Comparison of ENCODE assay signal across 9 cellular contexts in the genomic region with DNA sequence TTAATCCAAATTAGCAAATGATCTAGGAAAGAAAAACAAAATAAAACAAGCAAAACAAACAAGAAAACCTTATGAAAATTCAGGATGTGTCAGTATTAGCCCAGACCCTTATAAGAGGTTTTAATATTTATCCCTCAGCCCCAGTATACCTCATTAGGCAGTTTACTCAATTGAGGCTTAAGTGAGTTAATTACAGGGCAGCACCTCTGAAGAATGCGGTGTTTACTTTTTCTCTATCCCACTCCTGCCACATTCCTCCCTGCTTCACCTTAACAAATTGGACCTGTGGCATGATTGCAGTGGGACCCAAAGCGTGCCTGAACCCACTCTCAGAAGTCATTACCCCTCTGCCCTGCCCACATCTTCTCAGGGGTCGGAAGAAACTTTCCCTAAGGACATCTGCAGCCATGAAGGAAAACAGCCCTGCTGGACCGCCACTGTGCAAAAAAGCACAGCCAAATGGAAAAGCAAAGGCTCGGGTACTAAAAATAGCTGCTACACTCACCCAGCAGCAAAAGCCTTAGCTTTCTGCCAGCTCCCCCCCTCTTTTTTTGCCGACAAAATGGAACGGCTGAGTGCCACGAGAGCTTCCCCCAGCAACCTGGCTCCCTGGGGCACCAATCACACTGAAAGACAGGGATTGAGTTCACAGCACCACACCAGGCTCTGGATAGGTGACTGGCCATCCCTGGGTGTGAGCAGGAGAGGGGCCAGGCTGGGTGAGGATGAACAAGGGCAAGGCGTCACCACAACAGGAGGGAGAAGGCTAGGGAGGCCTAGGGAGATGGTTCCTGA.
DNase-seq lines count a peak whose midpoint lies in the region; TF ChIP-seq lines count a peak whose summit lies in the region.
"Had no signal": no experiment of that assay in that cellular context is flagged by ENCODE, and none has a peak within 500 bp of the region (broad histone marks: within the 10 kb centered on the region; RNA-seq: fewer than 3 reads in every experiment).

No MANE protein-coding gene starts in this region.

- H3K4me3 ChIP-seq in esophagus squamous epithelium: peak overlapping the region in 1 of 4 donors; percentile 38
- peak overlapping the region in 1 of 4 donors; percentile 24 for H3K4me3 ChIP-seq in tibial nerve

- H3K4me1 ChIP-seq in esophagus squamous epithelium (peaks cover 0 to 42% (median 15%) of the 10 kb centered on the region in 3 donors), tibial nerve (peaks cover 0 to 44% (median 15%) of the 10 kb centered on the region in 4 donors)

- no peak for TF ChIP-seq EP300 in tibial nerve (IDR thresholded peaks at IDR 0.05)

- H3K36me3 ChIP-seq in esophagus squamous epithelium (peaks cover 0 to 16% (median 0%) of the 10 kb centered on the region in 3 donors), tibial nerve (peaks cover 0 to 16% (median 0%) of the 10 kb centered on the region in 3 donors)

- DNase-seq in NCI-H1417 (lab: John Stamatoyannopoulos, UW) (peak; percentile 34 to 77 (median 67)), NCI-H1417 treated with DMSO at 0.1 percent for 48 hours (lab: John Stamatoyannopoulos, UW) (no peak), esophagus squamous epithelium (lab: John Stamatoyannopoulos, UW) (no peak), myocyte (ENCODE audit: low read depth) (peak; percentile 60), tibial nerve (ENCODE audit: low spot score in 2 of 2) (peak in 1 of 2 donors; percentile 12), Kasumi-1 (lab: John Stamatoyannopoulos, UW) (no peak), NK-92 (lab: John Stamatoyannopoulos, UW; ENCODE audit: unreplicated experiment) (no peak)
- DNase-seq in activated CD4-positive, alpha-beta T cell treated with anti-CD3 and anti-CD28 coated beads for 1 hour: no peak

- no peak for TF ChIP-seq POLR2A in esophagus squamous epithelium (IDR thresholded peaks at IDR 0.05)
- TF ChIP-seq POLR2A in tibial nerve (IDR thresholded peaks at IDR 0.05): no peak

- peak overlapping the region; percentile 53 to 90 (median 73) for H3K27ac ChIP-seq in esophagus squamous epithelium
- H3K27ac ChIP-seq in tibial nerve: peak overlapping the region; percentile 17 to 91 (median 66)
- H3K27ac ChIP-seq: 22Rv1 had no signal

- WGBS in esophagus squamous epithelium, 2 donors: 39 to 51% methylated on average over 6 to 9 of the region's 9 CpGs
- 21 to 27% methylated on average over 9 of the region's 9 CpGs for WGBS in tibial nerve, 2 donors

- intact Hi-C loops in esophagus squamous epithelium (cut with DNase I): loop anchor here (10.0 kb wide), 1 partner anchor 306 kb away; no protein-coding TSS in a partner anchor

- TF ChIP-seq CTCF in esophagus squamous epithelium (IDR thresholded peaks at IDR 0.05) (no peak), tibial nerve (IDR thresholded peaks at IDR 0.05) (no peak)

- H3K27me3 ChIP-seq in esophagus squamous epithelium (no peaks in the 10 kb centered on the region), tibial nerve (no peaks in the 10 kb centered on the region)

- H3K9me3 ChIP-seq in esophagus squamous epithelium (no peaks in the 10 kb centered on the region), tibial nerve (no peaks in the 10 kb centered on the region)

Comparison
In these comparisons a context has a peak if more than half of its experiments do, and no peak if none do; other contexts are left out.
1. DNase-seq: peak in NCI-H1417 (3 of 3) and myocyte (single experiment); none in NCI-H1417 treated with DMSO at 0.1 percent for 48 hours (single experiment), esophagus squamous epithelium (single experiment), Kasumi-1 (0 of 2), NK-92 (single experiment) and activated CD4-positive, alpha-beta T cell treated with anti-CD3 and anti-CD28 coated beads for 1 hour (single experiment).